ENCODE assay signal across 14 cellular contexts in genomic region chr12:112905451-112906089, GRCh38. TPM values are rescaled to one million over a fixed set of nuclear protein-coding genes. Genes with fewer than 3 reads are reported as not detected.
DNase-seq lines count a peak whose midpoint lies in the region; ATAC-seq, FAIRE-seq and TF ChIP-seq lines count a peak whose summit lies in the region.
"Had no signal": no experiment of that assay in that cellular context is flagged by ENCODE, and none has a peak within 500 bp of the region (broad histone marks: within the 10 kb centered on the region; RNA-seq: fewer than 3 reads in every experiment).

No MANE protein-coding gene starts in this region.

- H3K4me3 Mint-ChIP-seq in memory B cell, result peak overlapping the region; percentile 38

- H3K9me3 Mint-ChIP-seq in memory B cell, result no peaks in the 10 kb centered on the region

- peak overlapping the region in 5 of 11 experiments; percentile 63 to 86 (median 82); a peak in 5 of 22 replicates for H3K27ac ChIP-seq in BLaER1 treated with 17β-estradiol and CSF1 and Interleukin-3, amounts not matched to agents 10 nM and 100 nM
- H3K27ac ChIP-seq in VCaP, result peak overlapping the region; percentile 58

- peaks cover 55% of the 10 kb centered on the region for H3K4me1 Mint-ChIP-seq in memory B cell

- peaks cover 0 to 6% (median 0%) of the 10 kb centered on the region in 11 experiments; a peak in 2 of 22 replicates for H3K9me3 ChIP-seq in BLaER1 treated with 17β-estradiol and CSF1 and Interleukin-3, amounts not matched to agents 10 nM and 100 nM (replicated peaks in 1 of 11)

- peaks cover 25 to 54% (median 34%) of the 10 kb centered on the region in 10 experiments for H3K4me1 ChIP-seq in BLaER1 treated with 17β-estradiol and CSF1 and Interleukin-3, amounts not matched to agents 10 nM and 100 nM

- H4K20me1 ChIP-seq in BLaER1 treated with 17β-estradiol and CSF1 and Interleukin-3, amounts not matched to agents 10 nM and 100 nM, result peaks cover 0 to 7% (median 0%) of the 10 kb centered on the region in 11 experiments; a peak in 3 of 22 replicates

- peak; percentile 40 for FAIRE-seq in GM19239 (lab: Jason Lieb, UNC)
- no peak for FAIRE-seq in RCC 7860 (lab: Jason Lieb, UNC)

- H3K27ac Mint-ChIP-seq in memory B cell, result peak overlapping the region; percentile 67

- TF ChIP-seq CTCF in VCaP (conservative IDR thresholded peaks at IDR 0.05), result no peak

- H3K9ac ChIP-seq in BLaER1 treated with 17β-estradiol and CSF1 and Interleukin-3, amounts not matched to agents 10 nM and 100 nM, result no peak overlapping the region

- ATAC-seq in memory B cell (ENCODE audit: low read depth) (no peak), left ventricle myocardium superior (no peak)

- DNase-seq in GM19239 (ENCODE audit: insufficient read length, low spot score) (no peak), memory B cell (ENCODE audit: low spot score in 2 of 2) (no peak), RCC 7860 (ENCODE audit: low spot score) (no peak), COR-L47 (lab: John Stamatoyannopoulos, UW) (no peak), cerebellar cortex (ENCODE audit: low spot score) (no peak), left ventricle myocardium superior (no peak)
- DNase-seq: DMS79 treated with DMSO at 0.1 percent for 48 hours; dorsolateral prefrontal cortex; hypothalamus; NCI-H226; stimulated activated CD4-positive, alpha-beta T cell treated with anti-CD3 and anti-CD28 coated beads, Interleukin-1b, Interleukin-23, amount 100 ng/mL, for 48 hours; T-helper 9 cell had no signal

- no peak overlapping the region for H3K4me3 ChIP-seq in BLaER1 treated with 17β-estradiol and CSF1 and Interleukin-3, amounts not matched to agents 10 nM and 100 nM

- no peaks in the 10 kb centered on the region for H3K27me3 ChIP-seq in BLaER1 treated with 17β-estradiol and CSF1 and Interleukin-3, amounts not matched to agents 10 nM and 100 nM
- H3K27me3 ChIP-seq: dorsolateral prefrontal cortex had no signal

- peaks cover 0 to 16% (median 0%) of the 10 kb centered on the region in 11 experiments; a peak in 5 of 22 replicates for H3K36me3 ChIP-seq in BLaER1 treated with 17β-estradiol and CSF1 and Interleukin-3, amounts not matched to agents 10 nM and 100 nM

- intact Hi-C loops in left ventricle myocardium superior (cut with micrococcal nuclease), result no loop called here

- H3K27me3 Mint-ChIP-seq in memory B cell, result no peaks in the 10 kb centered on the region

- peak overlapping the region in 6 of 11 experiments; percentile 79 to 95 (median 88); a peak in 10 of 22 replicates for H3K4me2 ChIP-seq in BLaER1 treated with 17β-estradiol and CSF1 and Interleukin-3, amounts not matched to agents 10 nM and 100 nM

- peaks cover 5% of the 10 kb centered on the region for H3K36me3 Mint-ChIP-seq in memory B cell

RNA-seq across cellular contexts. Expression of gene OAS1, which starts 1.2 kb away (rescaled TPM):
- 8.1 TPM for total RNA-seq in left ventricle myocardium superior

RNA-seq across cellular contexts. Expression of gene OAS3, which starts 32.7 kb away (rescaled TPM):
- 6.2 TPM for total RNA-seq in left ventricle myocardium superior
